ENCODE assay signal across 19 cellular contexts in the genomic region with DNA sequence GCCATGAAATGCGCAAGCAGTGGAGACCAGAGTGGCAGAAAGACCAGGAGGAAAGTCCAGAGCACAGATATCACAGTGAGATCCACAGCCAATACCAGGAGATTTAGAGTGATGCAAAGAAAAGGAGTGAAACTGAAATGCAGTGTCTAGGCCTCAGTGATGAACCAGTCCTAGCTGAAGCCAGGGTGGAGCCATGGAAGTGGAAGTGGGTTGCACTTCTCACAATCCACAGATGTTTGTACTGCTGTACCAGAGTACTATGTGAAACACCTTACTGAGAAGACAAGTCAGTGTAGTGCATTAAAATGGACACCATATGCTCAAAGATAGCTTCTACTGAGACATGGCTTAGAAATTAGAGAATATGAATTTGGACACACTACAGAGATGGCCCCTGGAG.
"Had no signal": no experiment of that assay in that cellular context is flagged by ENCODE, and none has a peak within 500 bp of the region (broad histone marks: within the 10 kb centered on the region; RNA-seq: fewer than 3 reads in every experiment).

No MANE protein-coding gene starts in this region.

- H3K27ac Mint-ChIP-seq: mesothelial cell of epicardium; naive thymus-derived CD8-positive, alpha-beta T cell had no signal

- H3K4me3 ChIP-seq: coronary artery, dorsolateral prefrontal cortex, esophagus muscularis mucosa, gastroesophageal sphincter, heart left ventricle, left lung, lower lobe of right lung, mucosa of descending colon had no signal

- DNase-seq: dermis blood vessel endothelial cell; dorsolateral prefrontal cortex; effector CD4-positive, alpha-beta T cell; effector memory CD4-positive, alpha-beta T cell; foreskin keratinocyte; heart left ventricle; hippocampal formation; left cardiac atrium; left lung; left ventricle myocardium superior; lower lobe of right lung; mesenchymal stem cell; mucosa of descending colon; naive B cell; naive thymus-derived CD8-positive, alpha-beta T cell had no signal

- H3K4me1 ChIP-seq: foreskin keratinocyte, gastroesophageal sphincter, heart left ventricle, left lung, lower lobe of right lung had no signal

- H3K27ac ChIP-seq: coronary artery, dorsolateral prefrontal cortex, esophagus muscularis mucosa, foreskin keratinocyte, gastroesophageal sphincter, heart left ventricle, left lung, lower lobe of right lung had no signal

- H3K36me3 ChIP-seq: esophagus muscularis mucosa, gastroesophageal sphincter, heart left ventricle, left lung, lower lobe of right lung had no signal

- H3K4me1 Mint-ChIP-seq: mesothelial cell of epicardium had no signal

- H3K9me3 Mint-ChIP-seq: mesothelial cell of epicardium; naive thymus-derived CD8-positive, alpha-beta T cell had no signal

- H3K9me3 ChIP-seq: esophagus muscularis mucosa, gastroesophageal sphincter, heart left ventricle, left lung, lower lobe of right lung, mucosa of descending colon had no signal

- H3K27me3 ChIP-seq: esophagus muscularis mucosa, foreskin keratinocyte, gastroesophageal sphincter, heart left ventricle, left lung had no signal

- H3K4me3 Mint-ChIP-seq: mesothelial cell of epicardium; naive B cell; naive thymus-derived CD8-positive, alpha-beta T cell had no signal

- H3K36me3 Mint-ChIP-seq: mesothelial cell of epicardium; naive B cell; naive thymus-derived CD8-positive, alpha-beta T cell had no signal
